1 cellular context compared by ENCODE assay signal in genomic region chr11:47394322-47395224, GRCh38.
TF ChIP-seq lines count a peak whose summit lies in the region.

No MANE protein-coding gene starts in this region.

TF ChIP-seq in IMR-90, 13 proteins besides CTCF, POLR2A, EP300 and RAD21:
- TF ChIP-seq CEBPB (IDR thresholded peaks at IDR 0.05; ENCODE audit: low read depth, low read length), result 0 out of 2 replicates have a peak, but pooled peaks have one; percentile 18
- TF ChIP-seq MXI1 (IDR thresholded peaks at IDR 0.05; ENCODE audit: borderline replicate concordance, low read depth, low read length), result no peak
